ENCODE assay signal across 9 cellular contexts in genomic region chr2:45458909-45459563, GRCh38.
DNase-seq lines count a peak whose midpoint lies in the region; ATAC-seq and TF ChIP-seq lines count a peak whose summit lies in the region.
"Had no signal": no experiment of that assay in that cellular context is flagged by ENCODE, and none has a peak within 500 bp of the region (broad histone marks: within the 10 kb centered on the region; RNA-seq: fewer than 3 reads in every experiment).

No MANE protein-coding gene starts in this region.

- no peak overlapping the region for H3K4me3 ChIP-seq in RWPE2 (ENCODE audit: severe bottlenecking)

- TF ChIP-seq CTCF in RWPE2 (IDR thresholded peaks at IDR 0.05; ENCODE audit: poor library complexity, severe bottlenecking), result no peak

- peaks cover 12% of the 10 kb centered on the region for H3K4me1 ChIP-seq in RWPE2 (ENCODE audit: insufficient read depth, poor library complexity, severe bottlenecking)

- peak; percentile 74 for DNase-seq in HCEC 1CT
- DNase-seq in RWPE2 (ENCODE audit: low spot score), result no peak
- peak; percentile 75 for DNase-seq in fibroblast of peridontal ligament (ENCODE audit: extremely low read depth)
- peak; percentile 13 for DNase-seq in pulmonary artery endothelial cell (ENCODE audit: low read depth, low spot score)
- DNase-seq in cerebellar cortex (ENCODE audit: low spot score), result no peak
- no peak for DNase-seq in NCI-H82 (lab: John Stamatoyannopoulos, UW)

- H3K36me3 ChIP-seq in RWPE2 (ENCODE audit: low read depth), result no peaks in the 10 kb centered on the region

- no peaks in the 10 kb centered on the region for H3K27me3 ChIP-seq in RWPE2 (ENCODE audit: insufficient read depth, poor library complexity, severe bottlenecking)

- H3K27ac ChIP-seq in RWPE2 (ENCODE audit: poor library complexity, severe bottlenecking), result no peak overlapping the region
- H3K27ac ChIP-seq: VCaP had no signal

- ATAC-seq in RWPE2 (ENCODE audit: low read depth) (peak; percentile 98), HG03521 (IDR thresholded peaks at IDR 0.05; ENCODE audit: unreplicated experiment) (no peak), HG02870 (IDR thresholded peaks at IDR 0.05; ENCODE audit: unreplicated experiment) (no peak)

- no peaks in the 10 kb centered on the region for H3K9me3 ChIP-seq in RWPE2 (ENCODE audit: severe bottlenecking)

Comparison
In these comparisons a context has a peak if more than half of its experiments do, and no peak if none do; other contexts are left out.
1. DNase-seq: peak in HCEC 1CT (single experiment), fibroblast of peridontal ligament (single experiment) and pulmonary artery endothelial cell (single experiment); none in RWPE2 (single experiment), cerebellar cortex (single experiment) and NCI-H82 (single experiment).